Comparison of ENCODE assay signal across 24 cellular contexts in the genomic region with DNA sequence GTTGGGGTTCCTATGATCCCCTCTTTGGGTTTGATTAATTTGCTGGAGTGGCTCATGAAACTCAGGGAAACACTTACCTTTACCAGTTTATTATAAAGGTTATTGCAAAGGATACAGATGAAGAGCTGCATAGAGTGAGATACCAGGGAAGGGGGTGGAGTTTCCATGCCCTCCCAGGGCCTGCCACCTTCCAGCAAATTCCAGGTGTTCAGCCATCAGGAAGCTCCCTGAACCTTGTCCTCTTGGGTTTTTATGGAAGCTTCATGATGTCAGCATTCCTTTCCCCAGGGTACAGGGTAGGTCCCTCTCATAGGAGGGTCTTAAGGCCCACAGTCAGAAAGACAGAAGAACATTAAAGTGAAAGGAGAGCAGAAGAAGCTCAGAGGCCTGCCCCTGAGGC.
"Had no signal": no experiment of that assay in that cellular context is flagged by ENCODE, and none has a peak within 500 bp of the region (broad histone marks: within the 10 kb centered on the region; RNA-seq: fewer than 3 reads in every experiment).

No MANE protein-coding gene starts in this region.

- H3K4me3 ChIP-seq: coronary artery, dorsolateral prefrontal cortex, esophagus squamous epithelium, gastroesophageal sphincter, heart left ventricle, hepatocyte, left lung, lower lobe of right lung had no signal

- H3K4me2 ChIP-seq: hepatocyte had no signal

- FAIRE-seq: colon, endothelial cell of umbilical vein, frontal cortex, kidney had no signal

- H3K9me3 ChIP-seq: esophagus squamous epithelium, gastroesophageal sphincter, heart left ventricle, left lung, lower lobe of right lung had no signal

- H3K4me3 Mint-ChIP-seq: immature natural killer cell had no signal

- H3K36me3 Mint-ChIP-seq: immature natural killer cell had no signal

- H3K27ac ChIP-seq: coronary artery, dorsolateral prefrontal cortex, esophagus squamous epithelium, foreskin keratinocyte, gastroesophageal sphincter, heart left ventricle, hepatocyte, left lung, lower lobe of right lung had no signal

- H3K79me2 ChIP-seq: hepatocyte had no signal

- H2AFZ ChIP-seq: hepatocyte had no signal

- DNase-seq: dermis blood vessel endothelial cell; dorsolateral prefrontal cortex; effector CD4-positive, alpha-beta T cell; effector memory CD4-positive, alpha-beta T cell; erythroblast; esophagus squamous epithelium; foreskin keratinocyte; heart left ventricle; hypothalamus; immature natural killer cell; islet precursor cell; kidney; left colon; left lung; left ventricle myocardium superior; lower lobe of right lung; mesenchymal stem cell; midbrain had no signal

- H3K36me3 ChIP-seq: esophagus squamous epithelium, gastroesophageal sphincter, heart left ventricle, left lung, lower lobe of right lung had no signal

- H3K4me1 Mint-ChIP-seq: immature natural killer cell had no signal

- H3K4me1 ChIP-seq: esophagus squamous epithelium, gastroesophageal sphincter, heart left ventricle, left lung, lower lobe of right lung had no signal

- H3K27me3 ChIP-seq: dorsolateral prefrontal cortex, esophagus squamous epithelium, foreskin keratinocyte, gastroesophageal sphincter, heart left ventricle, hepatocyte, left lung had no signal

- H3K27ac Mint-ChIP-seq: immature natural killer cell had no signal
